13 cellular contexts compared by ENCODE assay signal in genomic region chr7:92875719-92876118, GRCh38. TPM values are rescaled to one million over a fixed set of nuclear protein-coding genes. Genes with fewer than 3 reads are reported as not detected.
DNase-seq lines count a peak whose midpoint lies in the region; ATAC-seq and TF ChIP-seq lines count a peak whose summit lies in the region.
"Had no signal": no experiment of that assay in that cellular context is flagged by ENCODE, and none has a peak within 500 bp of the region (broad histone marks: within the 10 kb centered on the region; RNA-seq: fewer than 3 reads in every experiment).

No MANE protein-coding gene starts in this region.

- no TSS peak for BruUV-seq in IMR-90 (replicated peaks; lab: Mats Ljungman, UMichigan)

- no peak overlapping the region for H2BK120ac ChIP-seq in IMR-90 (ENCODE audit: low read depth, low read length)

- H3K27me3 ChIP-seq in IMR-90 (ENCODE audit: control insufficient read depth, insufficient read depth, low read length) (no peaks in the 10 kb centered on the region), Karpas-422 (ENCODE audit: low read length) (no peaks in the 10 kb centered on the region)
- H3K27me3 ChIP-seq: BLaER1 treated with 17β-estradiol and CSF1 and Interleukin-3, amounts not matched to agents 10 nM and 100 nM; suprapubic skin had no signal

- no peaks in the 10 kb centered on the region for H3K79me2 ChIP-seq in Karpas-422 (ENCODE audit: low read length)

- H2BK20ac ChIP-seq in IMR-90 (ENCODE audit: low read depth, low read length), result no peak overlapping the region

- no peak overlapping the region for H3K4me3 ChIP-seq in IMR-90 (ENCODE audit: insufficient read depth, low read depth, low read length)
- no peak overlapping the region for H3K4me3 ChIP-seq in choroid plexus epithelial cell (ENCODE audit: low read depth, low read length)
- H3K4me3 ChIP-seq in Karpas-422 (ENCODE audit: low read length), result no peak overlapping the region
- H3K4me3 ChIP-seq: BLaER1 treated with 17β-estradiol and CSF1 and Interleukin-3, amounts not matched to agents 10 nM and 100 nM; suprapubic skin had no signal

- no peaks in the 10 kb centered on the region for H3K36me3 ChIP-seq in IMR-90 (ENCODE audit: control insufficient read depth, insufficient read depth, low read length)
- no peaks in the 10 kb centered on the region for H3K36me3 ChIP-seq in Karpas-422 (ENCODE audit: insufficient read depth, low read length)
- H3K36me3 ChIP-seq: BLaER1 treated with 17β-estradiol and CSF1 and Interleukin-3, amounts not matched to agents 10 nM and 100 nM; suprapubic skin had no signal

- H2BK5ac ChIP-seq in IMR-90 (ENCODE audit: low read depth, low read length, poor library complexity, severe bottlenecking), result no peak overlapping the region

- peaks cover 7% of the 10 kb centered on the region; the same call in 1 of the 2 replicates for H3K9me1 ChIP-seq in IMR-90 (ENCODE audit: insufficient read depth, low read length)

- H3K4ac ChIP-seq in IMR-90 (ENCODE audit: low read depth, low read length), result no peak overlapping the region

- H3K79me1 ChIP-seq in IMR-90 (ENCODE audit: low read depth in 1 of 2, low read length in 2 of 2), result peaks cover 0 to 5% of the 10 kb centered on the region in 2 experiments; a peak in 1 of 4 replicates

- in situ Hi-C loops in IMR-90 (cut with MboI; ENCODE audit: low sequenced_read_pairs), result no loop called here

- CTCF ChIA-PET in IMR-90 (lab: Yijun Ruan, JAX), result no interaction called here
- CTCF ChIA-PET in T-cell (lab: Charles Lee), result no interaction called here

- H3K9me3 ChIP-seq in IMR-90 (ENCODE audit: control insufficient read depth, insufficient read depth, low read length) (peaks cover 3% of the 10 kb centered on the region), Karpas-422 (ENCODE audit: low read length) (no peaks in the 10 kb centered on the region)
- H3K9me3 ChIP-seq: suprapubic skin had no signal

- peak; percentile 54 to 68 for ATAC-seq in natural killer cell treated with Interleukin-12 subunit alpha and Interleukin-12 subunit beta and Interleukin-15 and Interleukin-18, amount 100 ng/mL, for 72 hours
- ATAC-seq in natural killer cell, result no peak
- no peak for ATAC-seq in IMR-90 (ENCODE audit: low read depth)
- no peak for ATAC-seq in T-cell (replicated peaks in 1 of 4)

- H3K9me3 Mint-ChIP-seq in natural killer cell treated with Interleukin-12 subunit alpha and Interleukin-12 subunit beta and Interleukin-15 and Interleukin-18, amount 100 ng/mL, for 72 hours, result peaks cover 8% of the 10 kb centered on the region
- H3K9me3 Mint-ChIP-seq in natural killer cell (no peaks in the 10 kb centered on the region), T-cell (no peaks in the 10 kb centered on the region)
- H3K9me3 Mint-ChIP-seq in stimulated activated naive CD8-positive, alpha-beta T cell treated with anti-CD3 and anti-CD28 coated beads, Interleukin-15, Interleukin-2, amounts not matched to agents 100 ng/mL and 50 ng/mL, for 24 hours, result peaks cover 5% of the 10 kb centered on the region

- dilution Hi-C loops in IMR-90 (cut with HindIII; ENCODE audit: low sequenced_read_pairs, unreplicated experiment), result no loop called here

- peaks cover 2% of the 10 kb centered on the region; the same call in 1 of the 2 replicates for H3K4me1 ChIP-seq in IMR-90 (ENCODE audit: control insufficient read depth, insufficient read depth, low read length)
- no peaks in the 10 kb centered on the region for H3K4me1 ChIP-seq in Karpas-422 (ENCODE audit: low read length)
- H3K4me1 ChIP-seq: suprapubic skin had no signal

- no peak overlapping the region for H3K56ac ChIP-seq in IMR-90 (ENCODE audit: extremely low read depth, insufficient read depth, low read length)

- H4K20me1 ChIP-seq in IMR-90 (ENCODE audit: insufficient read depth, low read length) (no peaks in the 10 kb centered on the region), Karpas-422 (ENCODE audit: insufficient read depth, low read depth, low read length) (no peaks in the 10 kb centered on the region)
- H4K20me1 ChIP-seq: BLaER1 treated with 17β-estradiol and CSF1 and Interleukin-3, amounts not matched to agents 10 nM and 100 nM had no signal

- no peak overlapping the region for H2BK15ac ChIP-seq in IMR-90 (ENCODE audit: low read depth, low read length)

- H3K18ac ChIP-seq in IMR-90 (ENCODE audit: low read depth, low read length), result no peak overlapping the region

- no peak overlapping the region for H3K4me2 ChIP-seq in IMR-90 (ENCODE audit: low read depth, low read length)
- H3K4me2 ChIP-seq in Karpas-422 (ENCODE audit: low read depth, low read length, poor library complexity, severe bottlenecking), result no peak overlapping the region

- H3K9me2 ChIP-seq in Karpas-422 (replicated peaks; ENCODE audit: insufficient read depth, low read length), result no peaks in the 10 kb centered on the region

- H3K9ac ChIP-seq in IMR-90 (ENCODE audit: low read depth, low read length) (no peak overlapping the region), Karpas-422 (ENCODE audit: low read length) (no peak overlapping the region)
- H3K9ac ChIP-seq: BLaER1 treated with 17β-estradiol and CSF1 and Interleukin-3, amounts not matched to agents 10 nM and 100 nM had no signal

- H3K14ac ChIP-seq in IMR-90 (replicated peaks; ENCODE audit: low read depth, low read length), result 0 out of 2 replicates have a peak overlapping the region, but pooled peaks have one; percentile 6

- H2AFZ ChIP-seq in IMR-90 (replicated peaks; ENCODE audit: low read length, poor library complexity) (peak overlapping the region; percentile 33), Karpas-422 (ENCODE audit: low read length) (no peak overlapping the region)

- no peak overlapping the region for H3K4me3 Mint-ChIP-seq in natural killer cell treated with Interleukin-12 subunit alpha and Interleukin-12 subunit beta and Interleukin-15 and Interleukin-18, amount 100 ng/mL, for 72 hours
- no peak overlapping the region for H3K4me3 Mint-ChIP-seq in natural killer cell
- no peak overlapping the region for H3K4me3 Mint-ChIP-seq in stimulated activated naive CD8-positive, alpha-beta T cell treated with anti-CD3 and anti-CD28 coated beads, Interleukin-15, Interleukin-2, amounts not matched to agents 100 ng/mL and 50 ng/mL, for 24 hours
- no peak overlapping the region for H3K4me3 Mint-ChIP-seq in T-cell
- H3K4me3 Mint-ChIP-seq: HFFc6 had no signal

- H2AK5ac ChIP-seq in IMR-90 (ENCODE audit: low read depth, low read length), result no peak overlapping the region

- 0 out of 2 replicates have a peak overlapping the region, but pooled peaks have one; percentile 15 for H3K23ac ChIP-seq in IMR-90 (ENCODE audit: low read depth, low read length)

- no peaks in the 10 kb centered on the region for H3K27me3 Mint-ChIP-seq in natural killer cell treated with Interleukin-12 subunit alpha and Interleukin-12 subunit beta and Interleukin-15 and Interleukin-18, amount 100 ng/mL, for 72 hours
- H3K27me3 Mint-ChIP-seq in natural killer cell (ENCODE audit: low read depth in 2 of 2) (no peaks in the 10 kb centered on the region), T-cell (no peaks in the 10 kb centered on the region)
- peaks cover 11% of the 10 kb centered on the region for H3K27me3 Mint-ChIP-seq in stimulated activated naive CD8-positive, alpha-beta T cell treated with anti-CD3 and anti-CD28 coated beads, Interleukin-15, Interleukin-2, amounts not matched to agents 100 ng/mL and 50 ng/mL, for 24 hours

- no peak overlapping the region for H4K8ac ChIP-seq in IMR-90 (ENCODE audit: low read depth in 2 of 2, low read length in 2 of 2)

- WGBS in IMR-90 (ENCODE audit: extremely low coverage in 2 of 2, insufficient read length in 1 of 2), 2 experiments, result no CpG with 5 or more reads among the region's 2 CpGs

- no peak overlapping the region for H4K5ac ChIP-seq in IMR-90 (ENCODE audit: low read depth, low read length)

- no peak overlapping the region for H4K91ac ChIP-seq in IMR-90 (ENCODE audit: insufficient read depth, low read depth, low read length)

- no peak for TF ChIP-seq POLR2A in IMR-90 (IDR thresholded peaks at IDR 0.05; ENCODE audit: low read depth, low read length)

- H3K27ac ChIP-seq in IMR-90 (ENCODE audit: insufficient read depth, low read length) (no peak overlapping the region), Karpas-422 (ENCODE audit: low read length) (no peak overlapping the region)
- H3K27ac ChIP-seq: BLaER1 treated with 17β-estradiol and CSF1 and Interleukin-3, amounts not matched to agents 10 nM and 100 nM; suprapubic skin had no signal

- POLR2A ChIA-PET in IMR-90 (lab: Charles Lee; ENCODE audit: unreplicated experiment), result no interaction called here
- POLR2A ChIA-PET in T-cell (lab: Charles Lee), result no interaction called here

- peaks cover 35 to 43% of the 10 kb centered on the region in 2 donors for H3K4me1 Mint-ChIP-seq in natural killer cell treated with Interleukin-12 subunit alpha and Interleukin-12 subunit beta and Interleukin-15 and Interleukin-18, amount 100 ng/mL, for 72 hours (ENCODE audit: low read depth in 2 of 2)
- H3K4me1 Mint-ChIP-seq in natural killer cell (peaks cover 0 to 7% of the 10 kb centered on the region in 2 donors), T-cell (peaks cover 12 to 26% (median 18%) of the 10 kb centered on the region in 3 donors)
- peaks cover 54% of the 10 kb centered on the region for H3K4me1 Mint-ChIP-seq in stimulated activated naive CD8-positive, alpha-beta T cell treated with anti-CD3 and anti-CD28 coated beads, Interleukin-15, Interleukin-2, amounts not matched to agents 100 ng/mL and 50 ng/mL, for 24 hours (ENCODE audit: low read depth)

- H3K27ac Mint-ChIP-seq in natural killer cell treated with Interleukin-12 subunit alpha and Interleukin-12 subunit beta and Interleukin-15 and Interleukin-18, amount 100 ng/mL, for 72 hours, result peak overlapping the region in 1 of 2 donors; percentile 83
- no peak overlapping the region for H3K27ac Mint-ChIP-seq in natural killer cell
- H3K27ac Mint-ChIP-seq in stimulated activated naive CD8-positive, alpha-beta T cell treated with anti-CD3 and anti-CD28 coated beads, Interleukin-15, Interleukin-2, amounts not matched to agents 100 ng/mL and 50 ng/mL, for 24 hours, result peak overlapping the region; percentile 80
- no peak overlapping the region for H3K27ac Mint-ChIP-seq in T-cell
- H3K27ac Mint-ChIP-seq: HFFc6 had no signal

- DNase-seq in natural killer cell treated with Interleukin-12 subunit alpha and Interleukin-12 subunit beta and Interleukin-15 and Interleukin-18, amount 100 ng/mL, for 72 hours (ENCODE audit: low spot score), result no peak
- DNase-seq in natural killer cell (no peak), IMR-90 (peak; percentile 21), choroid plexus epithelial cell (ENCODE audit: low read depth) (peak; percentile 26), Karpas-422 (no peak), NCI-H526 (lab: John Stamatoyannopoulos, UW) (no peak), T-cell (no peak)
- DNase-seq: GDM1, HFFc6, NCI-H1930 had no signal

- no peak for TF ChIP-seq RAD21 in IMR-90 (IDR thresholded peaks at IDR 0.05; ENCODE audit: low read length)

- peaks cover 9% of the 10 kb centered on the region for H3K36me3 Mint-ChIP-seq in natural killer cell treated with Interleukin-12 subunit alpha and Interleukin-12 subunit beta and Interleukin-15 and Interleukin-18, amount 100 ng/mL, for 72 hours
- H3K36me3 Mint-ChIP-seq in natural killer cell, result no peaks in the 10 kb centered on the region
- H3K36me3 Mint-ChIP-seq in stimulated activated naive CD8-positive, alpha-beta T cell treated with anti-CD3 and anti-CD28 coated beads, Interleukin-15, Interleukin-2, amounts not matched to agents 100 ng/mL and 50 ng/mL, for 24 hours (ENCODE audit: low read depth), result peaks cover 1% of the 10 kb centered on the region
- H3K36me3 Mint-ChIP-seq in T-cell, result no peaks in the 10 kb centered on the region

- peak overlapping the region; percentile 69 for H2AK9ac ChIP-seq in IMR-90 (replicated peaks; ENCODE audit: low read depth, low read length, poor library complexity)

- TF ChIP-seq CTCF in natural killer cell (IDR thresholded peaks at IDR 0.05), result no peak
- TF ChIP-seq CTCF in IMR-90 (conservative IDR thresholded peaks at IDR 0.05; ENCODE audit: low read depth, low read length), result no peak
- no peak for TF ChIP-seq CTCF in choroid plexus epithelial cell (conservative IDR thresholded peaks at IDR 0.05; ENCODE audit: low read depth, low read length)

- intact Hi-C loops in natural killer cell (cut with micrococcal nuclease) (no loop called here), IMR-90 (cut with micrococcal nuclease) (no loop called here)

RNA-seq across cellular contexts. Expression of gene CDK6, which starts 39.3 kb away (rescaled TPM):
- 100 to 1,000 TPM; 278 to 404 TPM for total RNA-seq in natural killer cell treated with Interleukin-12 subunit alpha and Interleukin-12 subunit beta and Interleukin-15 and Interleukin-18, amount 100 ng/mL, for 72 hours
- total RNA-seq in natural killer cell, result 10 to 100 TPM; 41.1 to 46.3 (median 45.1) TPM
- 131 and 195 TPM in 2 replicates for total RNA-seq in IMR-90 (2012; rRNA removed)
- polyA plus RNA-seq in IMR-90 (2012; rRNA removed), result 21.5 and 22.2 TPM in 2 replicates
- polyA plus RNA-seq in IMR-90 (2012; cell fraction: cytosol; rRNA removed), result 13.8 and 26.3 TPM in 2 replicates
- polyA plus RNA-seq in IMR-90 (2012; cell fraction: nucleus; rRNA removed; ENCODE audit: low replicate concordance), result 36.7 and 50.1 TPM in 2 replicates
- total RNA-seq in Karpas-422 (2014; rRNA removed; shearing (Covaris generic); ENCODE audit: low replicate concordance), result 49.4 and 65.1 TPM in 2 replicates
- total RNA-seq in T-cell, result 100 to 1,000 TPM in 1 of 5 donors, 10 to 100 TPM in 4; 29.8 to 107 (median 43.9) TPM

Comparison
In these comparisons a context has a peak if more than half of its experiments do, and no peak if none do; other contexts are left out.
1. ATAC-seq: peak in natural killer cell treated with Interleukin-12 subunit alpha and Interleukin-12 subunit beta and Interleukin-15 and Interleukin-18, amount 100 ng/mL, for 72 hours (2 of 2); none in natural killer cell (0 of 3), IMR-90 (single experiment) and T-cell (0 of 4).
2. DNase-seq: peak in IMR-90 (single experiment) and choroid plexus epithelial cell (single experiment); none in natural killer cell treated with Interleukin-12 subunit alpha and Interleukin-12 subunit beta and Interleukin-15 and Interleukin-18, amount 100 ng/mL, for 72 hours (single experiment), natural killer cell (single experiment), Karpas-422 (single experiment), NCI-H526 (0 of 2) and T-cell (0 of 34).